In the genomic region with DNA sequence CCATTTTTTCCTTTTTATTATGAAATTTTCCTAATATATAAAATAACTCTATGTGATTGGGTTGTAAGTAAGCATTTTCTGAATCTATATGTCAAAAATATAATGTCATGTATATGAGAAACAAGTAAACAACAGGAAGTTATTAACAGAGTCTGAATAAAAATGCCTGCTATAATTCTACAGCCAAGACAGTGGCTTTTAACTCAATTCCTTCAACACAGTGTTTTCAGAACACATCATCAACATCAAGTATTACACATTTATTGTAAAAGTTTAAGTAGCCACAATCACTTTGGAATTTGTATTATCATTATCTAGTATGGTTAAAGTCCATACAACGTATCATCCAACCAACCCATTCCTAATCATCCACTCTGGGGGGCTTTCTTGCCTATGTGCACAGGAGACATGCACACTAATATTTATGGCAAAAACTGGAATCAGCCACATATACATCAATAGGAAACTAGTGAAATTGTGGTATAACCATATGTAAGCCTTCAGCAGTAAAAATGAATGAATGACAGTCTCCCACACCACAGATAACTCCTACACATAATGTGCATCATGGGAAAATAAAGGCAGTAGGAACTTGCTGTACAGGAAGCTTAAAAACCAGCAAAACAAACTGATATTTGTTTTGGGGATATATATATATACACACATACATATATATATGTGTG, we compare ENCODE assay signal across 7 cellular contexts.
"Had no signal": no experiment of that assay in that cellular context is flagged by ENCODE, and none has a peak within 500 bp of the region (broad histone marks: within the 10 kb centered on the region; RNA-seq: fewer than 3 reads in every experiment).

No MANE protein-coding gene starts in this region.

- H3K27ac Mint-ChIP-seq: H9 had no signal

- H3K4me3 Mint-ChIP-seq: H9 had no signal

- ATAC-seq: K562 had no signal

- FAIRE-seq: HTR-8/SVneo, K562 had no signal

- DNase-seq: GM23248, GOT3, H9, HCEC 1CT, IMR-90 had no signal
